In genomic region chr12:80648866-80649265, GRCh38 we compare ENCODE assay signal across 16 cellular contexts. TPM values are rescaled to one million over a fixed set of nuclear protein-coding genes. Genes with fewer than 3 reads are reported as not detected.
A peak's percentile ranks its signal among the peaks of the same experiment; 100 is the strongest.
DNase-seq lines count a peak whose midpoint lies in the region; ATAC-seq and TF ChIP-seq lines count a peak whose summit lies in the region.
"Had no signal": no experiment of that assay in that cellular context is flagged by ENCODE, and none has a peak within 500 bp of the region (broad histone marks: within the 10 kb centered on the region; RNA-seq: fewer than 3 reads in every experiment).

No MANE protein-coding gene starts in this region.

- no peaks in the 10 kb centered on the region for H3K36me3 ChIP-seq in spleen
- H3K36me3 ChIP-seq: prostate gland had no signal

- no peaks in the 10 kb centered on the region for H3K27me3 ChIP-seq in spleen (replicated peaks in 1 of 7)

- WGBS in lower leg skin, 2 donors: 37 to 38% methylated on average over 1 of the region's 1 CpG
- WGBS in spleen, 5 donors: 52 to 87% (median 79%) methylated on average over 1 of the region's 1 CpG

- DNase-seq in AG10803 (ENCODE audit: low read depth): peak; percentile 68
- peak; percentile 92 for DNase-seq in LHCN-M2 (ENCODE audit: low read depth)
- peak; percentile 27 to 84 for DNase-seq in cardiac fibroblast (ENCODE audit: low read depth in 2 of 2)
- DNase-seq in myocyte (ENCODE audit: low read depth): peak; percentile 57
- DNase-seq in lower leg skin (ENCODE audit: low spot score in 2 of 2): no peak
- no peak for DNase-seq in DMS153 (lab: John Stamatoyannopoulos, UW)
- no peak for DNase-seq in spleen
- DNase-seq: activated CD4-positive, alpha-beta T cell treated with anti-CD3 and anti-CD28 coated beads for 4 hours; immature natural killer cell; KBM-7; NCI-H187 had no signal

- no peak overlapping the region for H3K4me3 ChIP-seq in AG10803 (ENCODE audit: low read length)
- no peak overlapping the region for H3K4me3 ChIP-seq in cardiac fibroblast (replicated peaks in 1 of 2; ENCODE audit: low read depth in 2 of 2, low read length in 2 of 2)
- no peak overlapping the region for H3K4me3 ChIP-seq in lower leg skin (ENCODE audit: low read depth, poor library complexity, severe bottlenecking)
- no peak overlapping the region for H3K4me3 ChIP-seq in spleen
- H3K4me3 ChIP-seq: prostate gland had no signal

- H3K27ac ChIP-seq in spleen: no peak overlapping the region
- H3K27ac ChIP-seq: prostate gland had no signal

- ATAC-seq in GM18858 (IDR thresholded peaks at IDR 0.05; ENCODE audit: unreplicated experiment): no peak

- H3K4me1 ChIP-seq in spleen: no peaks in the 10 kb centered on the region
- H3K4me1 ChIP-seq: prostate gland had no signal

- TF ChIP-seq CTCF in AG10803 (conservative IDR thresholded peaks at IDR 0.05; ENCODE audit: low read length): no peak
- TF ChIP-seq CTCF in cardiac fibroblast (IDR thresholded peaks at IDR 0.05; ENCODE audit: low read depth, low read length): no peak
- TF ChIP-seq CTCF in lower leg skin (IDR thresholded peaks at IDR 0.05): no peak
- no peak for TF ChIP-seq CTCF in spleen (IDR thresholded peaks at IDR 0.05 in 8 of 11, conservative IDR thresholded peaks at IDR 0.05 in 3 of 11)

- intact Hi-C loops in lower leg skin (cut with DNase I; ENCODE audit: low total_unique reads) (no loop called here), spleen (cut with DNase I; ENCODE audit: low total_unique reads) (no loop called here)

- H3K9me3 ChIP-seq in spleen: no peaks in the 10 kb centered on the region
- H3K9me3 ChIP-seq: prostate gland had no signal

- TF ChIP-seq POLR2A in lower leg skin (IDR thresholded peaks at IDR 0.05): no peak
- no peak for TF ChIP-seq POLR2A in spleen (IDR thresholded peaks at IDR 0.05)

RNA-seq across cellular contexts. Expression of gene MYF6, which starts 58.6 kb away (rescaled TPM):
- total RNA-seq in LHCN-M2 (2014; rRNA removed) (29.3 and 29.4 TPM in 2 replicates), myocyte (28.1 and 119 TPM in 2 replicates), lower leg skin (under 1 TPM in 1 of 4 donors, not detected in 3; 0.19 TPM), spleen (not detected)
- 11.5 TPM for polyA plus RNA-seq in LHCN-M2 (2012)
- polyA plus RNA-seq in myocyte (2012): 6.1 TPM
- polyA plus RNA-seq in spleen: under 1 TPM in 2 of 3 donors, not detected in 1; 0.03 to 0.04 TPM
- total RNA-seq: Daoy, mononuclear cell had no signal
- polyA plus RNA-seq: CD14-positive monocyte, immature natural killer cell had no signal

Comparison
In these comparisons a context has a peak if more than half of its experiments do, and no peak if none do; other contexts are left out.
1. DNase-seq: peak in AG10803 (single experiment), LHCN-M2 (single experiment), cardiac fibroblast (2 of 2) and myocyte (single experiment); none in lower leg skin (0 of 2), DMS153 (single experiment) and spleen (single experiment).
2. RNA of gene MYF6, which starts 58.6 kb away (total RNA-seq): 28.1 to 119 TPM in myocyte and 29.3 to 29.4 TPM in LHCN-M2; 0.19 TPM in lower leg skin and not detected in spleen; every median in the first group is over 10 times any median in the second.